1 cellular context compared by ENCODE assay signal in the genomic region with DNA sequence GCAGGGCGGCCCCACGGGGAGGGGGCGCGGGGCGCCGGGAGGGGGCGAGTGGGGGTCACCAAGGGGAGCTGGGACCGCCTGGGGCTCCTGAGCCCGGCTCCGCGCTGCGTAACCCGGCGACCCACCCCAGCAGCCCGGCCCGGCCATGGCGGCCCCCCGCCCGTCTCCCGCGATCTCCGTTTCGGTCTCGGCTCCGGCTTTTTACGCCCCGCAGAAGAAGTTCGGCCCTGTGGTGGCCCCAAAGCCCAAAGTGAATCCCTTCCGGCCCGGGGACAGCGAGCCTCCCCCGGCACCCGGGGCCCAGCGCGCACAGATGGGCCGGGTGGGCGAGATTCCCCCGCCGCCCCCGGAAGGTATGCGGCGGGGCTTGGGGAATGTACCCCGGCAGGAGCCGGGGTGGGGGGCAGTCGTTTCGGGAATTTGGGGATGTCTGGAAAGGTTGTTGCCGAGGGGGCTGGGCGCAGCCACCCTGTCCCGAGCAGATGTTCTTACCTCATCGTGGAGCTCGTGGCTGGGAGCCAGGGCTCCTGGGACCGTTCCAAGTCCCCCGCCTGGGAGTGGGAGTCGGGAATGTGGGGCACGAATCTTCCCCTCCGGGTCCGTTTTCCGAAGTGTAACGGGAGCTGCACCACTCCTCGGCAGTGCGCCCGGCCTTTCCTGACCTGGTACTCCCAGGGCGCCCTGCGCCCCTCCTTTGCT.
TF ChIP-seq lines count a peak whose summit lies in the region.

No MANE protein-coding gene starts in this region.

TF ChIP-seq in K562, 482 proteins besides CTCF, POLR2A, EP300 and RAD21 (continued from another document and continues in another):
- TF ChIP-seq PCBP1 (IDR thresholded peaks at IDR 0.05; ENCODE audit: low read depth, low read length, poor library complexity, severe bottlenecking) (peak; percentile 34), ZBTB7A (IDR thresholded peaks at IDR 0.05; ENCODE audit: borderline replicate concordance, control insufficient read depth, low read depth, low read length) (peak; percentile 33; the same call in 1 of the 2 replicates), ZFX (CRISPR knock-in tag; IDR thresholded peaks at IDR 0.05) (peak; percentile 32), HCFC1 (IDR thresholded peaks at IDR 0.05; ENCODE audit: low read depth, low read length) (no peak), POLR2G (IDR thresholded peaks at IDR 0.05; ENCODE audit: low read depth, low read length) (peak; percentile 79), MAFG (tag; conservative IDR thresholded peaks at IDR 0.05) (no peak), KDM2B (CRISPR knock-in tag; IDR thresholded peaks at IDR 0.05) (peak; percentile 68; the same call in 1 of the 2 replicates), ZNF174 (CRISPR knock-in tag; IDR thresholded peaks at IDR 0.05) (no peak), ESRRA (IDR thresholded peaks at IDR 0.05; ENCODE audit: borderline replicate concordance, low read depth) (no peak), BACH1 (tag; IDR thresholded peaks at IDR 0.05) (no peak), MAFF (IDR thresholded peaks at IDR 0.05; ENCODE audit: low read length) (no peak), NR2C2 (CRISPR knock-in tag; IDR thresholded peaks at IDR 0.05) (no peak), NR2C2 (tag; IDR thresholded peaks at IDR 0.05) (no peak), TFAP4 (CRISPR knock-in tag; IDR thresholded peaks at IDR 0.05; ENCODE audit: borderline replicate concordance) (peak; percentile 47; the same call in 1 of the 2 replicates), ETV1 (tag; conservative IDR thresholded peaks at IDR 0.05; ENCODE audit: low read depth) (peak; percentile 55), MCM3 (IDR thresholded peaks at IDR 0.05) (no peak), ETV5 (CRISPR knock-in tag; IDR thresholded peaks at IDR 0.05; ENCODE audit: low read depth) (peak; percentile 17; the same call in 1 of the 2 replicates), PRPF4 (IDR thresholded peaks at IDR 0.05; ENCODE audit: insufficient read depth, low read depth, low read length, poor library complexity, severe bottlenecking) (peak; percentile 41), SMARCE1 (IDR thresholded peaks at IDR 0.05) (0 out of 2 replicates have a peak, but pooled peaks have one; percentile 33), ZNF282 (CRISPR knock-in tag; IDR thresholded peaks at IDR 0.05) (no peak), ELF4 (CRISPR knock-in tag; IDR thresholded peaks at IDR 0.05) (no peak), CAMTA2 (CRISPR knock-in tag; conservative IDR thresholded peaks at IDR 0.05) (0 out of 2 replicates have a peak, but pooled peaks have one; percentile 24), HEY1 (CRISPR knock-in tag; IDR thresholded peaks at IDR 0.05; ENCODE audit: borderline replicate concordance) (no peak), ZBTB40 (IDR thresholded peaks at IDR 0.05) (peak; percentile 67), ZBTB40 (CRISPR knock-in tag; IDR thresholded peaks at IDR 0.05) (no peak), ID3 (CRISPR knock-in tag; IDR thresholded peaks at IDR 0.05) (no peak), ID3 (tag; IDR thresholded peaks at IDR 0.05) (peak; percentile 54; the same call in 1 of the 2 replicates), ELF2 (CRISPR knock-in tag; IDR thresholded peaks at IDR 0.05) (peak; percentile 23; the same call in 1 of the 2 replicates), BMI1 (IDR thresholded peaks at IDR 0.05; ENCODE audit: low read length) (no peak), RBFOX2 (IDR thresholded peaks at IDR 0.05; ENCODE audit: low read depth, low read length) (peak; percentile 88)
- TF ChIP-seq, protein P1, sequence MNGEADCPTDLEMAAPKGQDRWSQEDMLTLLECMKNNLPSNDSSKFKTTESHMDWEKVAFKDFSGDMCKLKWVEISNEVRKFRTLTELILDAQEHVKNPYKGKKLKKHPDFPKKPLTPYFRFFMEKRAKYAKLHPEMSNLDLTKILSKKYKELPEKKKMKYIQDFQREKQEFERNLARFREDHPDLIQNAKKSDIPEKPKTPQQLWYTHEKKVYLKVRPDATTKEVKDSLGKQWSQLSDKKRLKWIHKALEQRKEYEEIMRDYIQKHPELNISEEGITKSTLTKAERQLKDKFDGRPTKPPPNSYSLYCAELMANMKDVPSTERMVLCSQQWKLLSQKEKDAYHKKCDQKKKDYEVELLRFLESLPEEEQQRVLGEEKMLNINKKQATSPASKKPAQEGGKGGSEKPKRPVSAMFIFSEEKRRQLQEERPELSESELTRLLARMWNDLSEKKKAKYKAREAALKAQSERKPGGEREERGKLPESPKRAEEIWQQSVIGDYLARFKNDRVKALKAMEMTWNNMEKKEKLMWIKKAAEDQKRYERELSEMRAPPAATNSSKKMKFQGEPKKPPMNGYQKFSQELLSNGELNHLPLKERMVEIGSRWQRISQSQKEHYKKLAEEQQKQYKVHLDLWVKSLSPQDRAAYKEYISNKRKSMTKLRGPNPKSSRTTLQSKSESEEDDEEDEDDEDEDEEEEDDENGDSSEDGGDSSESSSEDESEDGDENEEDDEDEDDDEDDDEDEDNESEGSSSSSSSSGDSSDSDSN (IDR thresholded peaks at IDR 0.05; ENCODE audit: borderline replicate concordance in 1 of 2, low read depth in 2 of 2, low read length in 2 of 2), result peak in 1 of 2 experiments; percentile 6; a peak in 1 of 4 replicates
- TF ChIP-seq, protein P2, sequence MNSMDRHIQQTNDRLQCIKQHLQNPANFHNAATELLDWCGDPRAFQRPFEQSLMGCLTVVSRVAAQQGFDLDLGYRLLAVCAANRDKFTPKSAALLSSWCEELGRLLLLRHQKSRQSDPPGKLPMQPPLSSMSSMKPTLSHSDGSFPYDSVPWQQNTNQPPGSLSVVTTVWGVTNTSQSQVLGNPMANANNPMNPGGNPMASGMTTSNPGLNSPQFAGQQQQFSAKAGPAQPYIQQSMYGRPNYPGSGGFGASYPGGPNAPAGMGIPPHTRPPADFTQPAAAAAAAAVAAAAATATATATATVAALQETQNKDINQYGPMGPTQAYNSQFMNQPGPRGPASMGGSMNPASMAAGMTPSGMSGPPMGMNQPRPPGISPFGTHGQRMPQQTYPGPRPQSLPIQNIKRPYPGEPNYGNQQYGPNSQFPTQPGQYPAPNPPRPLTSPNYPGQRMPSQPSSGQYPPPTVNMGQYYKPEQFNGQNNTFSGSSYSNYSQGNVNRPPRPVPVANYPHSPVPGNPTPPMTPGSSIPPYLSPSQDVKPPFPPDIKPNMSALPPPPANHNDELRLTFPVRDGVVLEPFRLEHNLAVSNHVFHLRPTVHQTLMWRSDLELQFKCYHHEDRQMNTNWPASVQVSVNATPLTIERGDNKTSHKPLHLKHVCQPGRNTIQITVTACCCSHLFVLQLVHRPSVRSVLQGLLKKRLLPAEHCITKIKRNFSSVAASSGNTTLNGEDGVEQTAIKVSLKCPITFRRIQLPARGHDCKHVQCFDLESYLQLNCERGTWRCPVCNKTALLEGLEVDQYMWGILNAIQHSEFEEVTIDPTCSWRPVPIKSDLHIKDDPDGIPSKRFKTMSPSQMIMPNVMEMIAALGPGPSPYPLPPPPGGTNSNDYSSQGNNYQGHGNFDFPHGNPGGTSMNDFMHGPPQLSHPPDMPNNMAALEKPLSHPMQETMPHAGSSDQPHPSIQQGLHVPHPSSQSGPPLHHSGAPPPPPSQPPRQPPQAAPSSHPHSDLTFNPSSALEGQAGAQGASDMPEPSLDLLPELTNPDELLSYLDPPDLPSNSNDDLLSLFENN (IDR thresholded peaks at IDR 0.05; ENCODE audit: low read depth in 2 of 2, low read length in 2 of 2), result no peak
